Comparison of ENCODE assay signal across 12 cellular contexts in genomic region chr22:27213291-27213690, GRCh38.
DNase-seq lines count a peak whose midpoint lies in the region; ATAC-seq and TF ChIP-seq lines count a peak whose summit lies in the region.
"Had no signal": no experiment of that assay in that cellular context is flagged by ENCODE, and none has a peak within 500 bp of the region (broad histone marks: within the 10 kb centered on the region; RNA-seq: fewer than 3 reads in every experiment).

No MANE protein-coding gene starts in this region.

- intact Hi-C loops in right cardiac atrium (cut with DNase I), result no loop called here

- no peaks in the 10 kb centered on the region for H3K9me3 ChIP-seq in AG04450 (ENCODE audit: control insufficient read depth, insufficient read depth, low read length)
- H3K9me3 ChIP-seq in right cardiac atrium (ENCODE audit: control insufficient read depth, low read length), result no peaks in the 10 kb centered on the region

- H3K27me3 ChIP-seq in AG04450 (ENCODE audit: control insufficient read depth, insufficient read depth, low read length) (peaks cover 2% of the 10 kb centered on the region), right cardiac atrium (ENCODE audit: control insufficient read depth, insufficient read depth) (no peaks in the 10 kb centered on the region)
- H3K27me3 ChIP-seq: cardiac muscle cell had no signal

- CTCF ChIA-PET in AG04450 (lab: Charles Lee) (no interaction called here), HEK293T (lab: Yijun Ruan, JAX) (no interaction called here)

- H3K27ac ChIP-seq in AG04450 (ENCODE audit: low read depth, low read length), result peak overlapping the region; percentile 89
- peak overlapping the region; percentile 76 for H3K27ac ChIP-seq in right cardiac atrium (ENCODE audit: low read length)
- H3K27ac ChIP-seq in skin epidermis, result peak overlapping the region in 13 of 21 experiments; percentile 5 to 72 (median 43)
- H3K27ac ChIP-seq: cardiac muscle cell had no signal

- ATAC-seq in right cardiac atrium (no peak), HG03469 (IDR thresholded peaks at IDR 0.05; ENCODE audit: unreplicated experiment) (no peak)
- ATAC-seq: HCT116, Panc1 had no signal

- no peak for DNase-seq in AG04450 (ENCODE audit: low read depth, low spot score)
- DNase-seq in amniotic epithelial cell (ENCODE audit: low read depth), result peak; percentile 32
- DNase-seq in right cardiac atrium, result no peak
- DNase-seq in hepatic stellate cell (ENCODE audit: low spot score), result no peak
- DNase-seq in DMS 273 (lab: John Stamatoyannopoulos, UW; ENCODE audit: unreplicated experiment), result no peak
- DNase-seq in HEK293T (ENCODE audit: extremely low spot score), result no peak
- DNase-seq: NCI-H1417 treated with DMSO at 0.1 percent for 48 hours had no signal

- WGBS in right cardiac atrium, result 72% methylated on average over 4 of the region's 4 CpGs

- H3K4me1 ChIP-seq in right cardiac atrium (ENCODE audit: control insufficient read depth, insufficient read depth, low read length), result peaks cover 4% of the 10 kb centered on the region

- no peak overlapping the region for H3K4me3 ChIP-seq in AG04450 (ENCODE audit: low read depth, low read length)
- H3K4me3 ChIP-seq in right cardiac atrium (ENCODE audit: low read length), result no peak overlapping the region
- no peak overlapping the region for H3K4me3 ChIP-seq in skin epidermis
- H3K4me3 ChIP-seq: cardiac muscle cell had no signal

- POLR2A ChIA-PET in AG04450 (lab: Yijun Ruan, JAX) (no interaction called here), HEK293T (lab: Yijun Ruan, JAX) (no interaction called here)

- no peak for TF ChIP-seq CTCF in AG04450 (IDR thresholded peaks at IDR 0.05; ENCODE audit: low read depth, low read length)

TF ChIP-seq in HEK293T, 16 proteins besides CTCF, POLR2A, EP300 and RAD21:
- TF ChIP-seq FOXM1 (IDR thresholded peaks at IDR 0.05; ENCODE audit: borderline replicate concordance), result no peak
- no peak for TF ChIP-seq FOXA1 (IDR thresholded peaks at IDR 0.05)
- TF ChIP-seq CTBP1 (IDR thresholded peaks at IDR 0.05; ENCODE audit: borderline replicate concordance), result no peak
- TF ChIP-seq LEF1 (IDR thresholded peaks at IDR 0.05; ENCODE audit: borderline replicate concordance), result no peak
- TF ChIP-seq ZNF384 (IDR thresholded peaks at IDR 0.05), result no peak
- no peak for TF ChIP-seq L3MBTL2 (conservative IDR thresholded peaks at IDR 0.05)
- no peak for TF ChIP-seq NFRKB (IDR thresholded peaks at IDR 0.05)
- no peak for TF ChIP-seq SP1 (IDR thresholded peaks at IDR 0.05)
- no peak for TF ChIP-seq SUZ12 (IDR thresholded peaks at IDR 0.05)
- TF ChIP-seq ARNT (IDR thresholded peaks at IDR 0.05), result no peak
- TF ChIP-seq BHLHE40 (IDR thresholded peaks at IDR 0.05; ENCODE audit: borderline replicate concordance), result no peak
- no peak for TF ChIP-seq FOXK2 (IDR thresholded peaks at IDR 0.05)
- TF ChIP-seq ELF4 (IDR thresholded peaks at IDR 0.05), result no peak
- TF ChIP-seq HDGF (IDR thresholded peaks at IDR 0.05; ENCODE audit: borderline replicate concordance), result no peak
- TF ChIP-seq TARDBP (IDR thresholded peaks at IDR 0.05), result no peak
- no peak for TF ChIP-seq PKNOX1 (IDR thresholded peaks at IDR 0.05)
